ENCODE assay signal across 2 cellular contexts in the genomic region with DNA sequence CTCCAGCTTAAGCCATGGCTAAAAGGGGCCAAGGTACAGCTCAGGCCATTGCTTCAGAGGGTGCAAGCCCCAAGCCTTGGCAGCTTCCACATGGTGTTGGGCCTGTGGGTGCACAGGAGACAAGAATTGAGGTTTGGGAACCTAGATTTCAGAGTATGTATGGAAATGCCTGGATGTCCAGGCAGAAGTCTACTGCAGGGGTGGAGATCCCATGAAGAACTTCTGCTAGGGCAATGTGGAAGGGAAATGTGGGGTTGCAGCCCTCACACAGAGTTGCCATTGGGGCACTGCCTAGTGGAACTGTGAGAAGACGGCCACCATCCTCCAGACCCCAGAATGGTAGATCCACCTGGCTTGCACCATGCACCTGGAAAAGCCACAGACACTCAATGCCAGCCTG.
TF ChIP-seq lines count a peak whose summit lies in the region.
"Not testable (repeated sequence)": the region's sequence is repeated elsewhere in the genome, so short reads cannot be mapped to it uniquely, and the experiment has no call there.

No MANE protein-coding gene starts in this region.

TF ChIP-seq in HEK293, 187 proteins besides CTCF, POLR2A, EP300 and RAD21 (continued from another document):
- TF ChIP-seq SETDB1 (IDR thresholded peaks at IDR 0.05; ENCODE audit: insufficient read length, low read length) = peak; percentile 27
- 0 out of 2 replicates have a peak, but pooled peaks have one; percentile 5 for TF ChIP-seq ZNF585B (tag by site-specific recombination; IDR thresholded peaks at IDR 0.05)

TF ChIP-seq in HepG2, 621 proteins besides CTCF, POLR2A, EP300 and RAD21:
- TF ChIP-seq, protein P1, sequence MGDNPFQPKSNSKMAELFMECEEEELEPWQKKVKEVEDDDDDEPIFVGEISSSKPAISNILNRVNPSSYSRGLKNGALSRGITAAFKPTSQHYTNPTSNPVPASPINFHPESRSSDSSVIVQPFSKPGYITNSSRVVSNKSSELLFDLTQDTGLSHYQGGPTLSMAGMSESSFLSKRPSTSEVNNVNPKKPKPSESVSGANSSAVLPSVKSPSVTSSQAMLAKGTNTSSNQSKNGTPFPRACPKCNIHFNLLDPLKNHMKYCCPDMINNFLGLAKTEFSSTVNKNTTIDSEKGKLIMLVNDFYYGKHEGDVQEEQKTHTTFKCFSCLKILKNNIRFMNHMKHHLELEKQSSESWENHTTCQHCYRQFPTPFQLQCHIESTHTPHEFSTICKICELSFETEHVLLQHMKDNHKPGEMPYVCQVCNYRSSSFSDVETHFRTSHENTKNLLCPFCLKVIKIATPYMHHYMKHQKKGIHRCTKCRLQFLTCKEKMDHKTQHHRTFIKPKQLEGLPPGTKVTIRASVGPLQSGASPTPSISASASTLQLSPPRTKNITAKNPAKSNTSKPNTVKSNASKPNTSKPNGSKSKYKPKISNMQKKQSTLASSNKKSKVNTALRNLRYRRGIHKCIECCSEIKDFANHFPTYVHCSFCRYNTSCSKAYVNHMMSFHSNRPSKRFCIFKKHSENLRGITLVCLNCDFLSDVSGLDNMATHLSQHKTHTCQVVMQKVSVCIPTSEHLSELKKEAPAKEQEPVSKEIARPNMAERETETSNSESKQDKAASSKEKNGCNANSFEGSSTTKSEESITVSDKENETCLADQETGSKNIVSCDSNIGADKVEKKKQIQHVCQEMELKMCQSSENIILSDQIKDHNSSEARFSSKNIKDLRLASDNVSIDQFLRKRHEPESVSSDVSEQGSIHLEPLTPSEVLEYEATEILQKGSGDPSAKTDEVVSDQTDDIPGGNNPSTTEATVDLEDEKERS (CRISPR knock-in tag; IDR thresholded peaks at IDR 0.05) = peak; percentile 66; the same call in 1 of the 2 replicates
- TF ChIP-seq ATF7 (IDR thresholded peaks at IDR 0.05) = not testable (repeated sequence)
- TF ChIP-seq ATF7 (CRISPR knock-in tag; IDR thresholded peaks at IDR 0.05) (0 out of 2 replicates have a peak, but pooled peaks have one; percentile 25), SETDB1 (CRISPR knock-in tag; IDR thresholded peaks at IDR 0.05; ENCODE audit: borderline replicate concordance) (peak; percentile 82; the same call in 1 of the 2 replicates)
TF ChIP-seq in HepG2: peak in this region for 3; not testable (repeated sequence) for 618.
